ENCODE assay signal across 25 cellular contexts in the genomic region with DNA sequence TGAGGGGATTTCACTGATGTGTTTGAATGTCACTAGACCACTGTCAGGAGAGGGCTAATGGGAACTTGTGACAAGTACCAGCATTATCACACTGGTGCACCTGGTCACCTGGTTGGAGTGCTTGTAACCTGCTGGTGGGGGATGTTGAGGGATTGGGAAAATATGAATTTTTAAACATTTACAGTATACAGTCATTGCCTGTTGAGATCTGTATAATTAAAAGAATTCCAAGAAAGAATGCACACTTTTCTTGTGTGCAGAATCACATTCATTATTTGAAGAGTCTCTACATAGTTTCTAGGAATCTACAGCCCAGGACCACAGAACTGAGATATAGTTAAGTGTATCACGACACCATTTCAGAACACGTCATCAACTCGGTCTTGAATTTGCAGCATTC.
"Had no signal": no experiment of that assay in that cellular context is flagged by ENCODE, and none has a peak within 500 bp of the region (broad histone marks: within the 10 kb centered on the region; RNA-seq: fewer than 3 reads in every experiment).

No MANE protein-coding gene starts in this region.

- DNase-seq: stimulated activated CD4-positive, alpha-beta T cell treated with anti-CD3 and anti-CD28 coated beads, Interleukin-2, amount 100 ng/mL, for 48 hours; stimulated activated CD4-positive, alpha-beta T cell treated with anti-CD3 and anti-CD28 coated beads, Interleukin-4, amount 100 ng/mL, for 1 hour; stimulated activated CD4-positive, alpha-beta T cell treated with anti-CD3 and anti-CD28 coated beads, Interleukin-4, amount 100 ng/mL, for 24 hours; stimulated activated CD4-positive, alpha-beta T cell treated with anti-CD3 and anti-CD28 coated beads, Interleukin-4, amount 100 ng/mL, for 4 hours; stimulated activated CD8-positive, alpha-beta memory T cell treated with anti-CD3 and anti-CD28 coated beads, Interleukin-4, amount 100 ng/mL, for 48 hours; stimulated activated naive B cell treated with anti-CD40 and anti-IgM and Interleukin-4, amounts not matched to agents 10 μg/mL and 1 μg/mL and 100 μg/mL, for 72 hours; stimulated activated naive CD4-positive, alpha-beta T cell; stimulated activated naive CD4-positive, alpha-beta T cell treated with Interleukin-2 at 50 U/mL for 16 hours; stimulated activated naive CD8-positive, alpha-beta T cell treated with anti-CD3 and anti-CD28 coated beads, Interleukin-15, amount 100 ng/mL, for 72 hours; stimulated activated naive CD8-positive, alpha-beta T cell treated with anti-CD3 and anti-CD28 coated beads, Interleukin-15, Interleukin-2, amounts not matched to agents 100 U/mL and 50 U/mL, for 24 hours; stomach; substantia nigra; testis; thyroid gland; tibial artery; transverse colon; upper lobe of left lung; upper lobe of right lung; uterus had no signal

- H3K27me3 ChIP-seq: stomach, suprapubic skin, testis, thyroid gland, tibial artery, tibial nerve, transverse colon, upper lobe of left lung, upper lobe of right lung, uterus, vagina had no signal

- H3K4me3 ChIP-seq: stomach, suprapubic skin, testis, thoracic aorta, thyroid gland, tibial artery, tibial nerve, transverse colon, upper lobe of left lung, upper lobe of right lung, uterus, vagina had no signal

- H3K36me3 ChIP-seq: suprapubic skin, thoracic aorta, thyroid gland, transverse colon, upper lobe of left lung, upper lobe of right lung, uterus had no signal

- ATAC-seq: stimulated activated effector memory CD8-positive, alpha-beta T cell treated with anti-CD3 and anti-CD28 coated beads, Interleukin-12 subunit alpha, Interleukin-12 subunit beta, amount 100 ng/mL, for 72 hours; stimulated activated memory B cell treated with anti-CD40 and anti-IgM and Interleukin-4, amounts not matched to agents 10 μg/mL and 1 μg/mL and 100 μg/mL, for 72 hours; stimulated activated naive B cell treated with anti-CD40 and anti-IgM and Interleukin-4, amounts not matched to agents 10 μg/mL and 1 μg/mL and 100 μg/mL, for 72 hours; stimulated activated naive CD8-positive, alpha-beta T cell treated with anti-CD3 and anti-CD28 coated beads, Interleukin-15, amount 100 ng/mL, for 72 hours; stimulated activated naive CD8-positive, alpha-beta T cell treated with anti-CD3 and anti-CD28 coated beads, Interleukin-15, Interleukin-2, amounts not matched to agents 100 U/mL and 50 U/mL, for 24 hours had no signal

- H3K9me3 ChIP-seq: suprapubic skin, testis, thoracic aorta, thyroid gland, tibial artery, uterus, vagina had no signal

- H3K27ac ChIP-seq: stomach, suprapubic skin, testis, thoracic aorta, thyroid gland, tibial artery, tibial nerve, transverse colon, upper lobe of left lung, upper lobe of right lung, uterus, vagina had no signal

- H3K4me1 ChIP-seq: stomach, suprapubic skin, testis, thyroid gland, transverse colon, upper lobe of left lung, upper lobe of right lung, uterus, vagina had no signal
